16 cellular contexts compared by ENCODE assay signal in genomic region chr3:137511655-137512054, GRCh38.
DNase-seq lines count a peak whose midpoint lies in the region; ATAC-seq, FAIRE-seq and TF ChIP-seq lines count a peak whose summit lies in the region.
"Had no signal": no experiment of that assay in that cellular context is flagged by ENCODE, and none has a peak within 500 bp of the region (broad histone marks: within the 10 kb centered on the region; RNA-seq: fewer than 3 reads in every experiment).

No MANE protein-coding gene starts in this region.

- BruUV-seq in A673 (replicated peaks; lab: Mats Ljungman, UMichigan) (no TSS peak), GM12878 (replicated peaks; lab: Mats Ljungman, UMichigan) (no TSS peak)

- H3K27ac ChIP-seq in A673 (ENCODE audit: low read depth, low read length, poor library complexity, severe bottlenecking) = no peak overlapping the region
- no peak overlapping the region for H3K27ac ChIP-seq in GM12878 (ENCODE audit: control insufficient read depth, insufficient read depth)
- no peak overlapping the region for H3K27ac ChIP-seq in SJCRH30
- H3K27ac ChIP-seq: KMS-11 had no signal

- 50% methylated on average over 1 of the region's 1 CpG for WGBS in GM12878 (ENCODE audit: insufficient coverage, insufficient replicate concordance, low lambda C conversion rate, missing lambda C conversion rate)

- H3K4me2 ChIP-seq in GM12878 (ENCODE audit: control insufficient read depth, insufficient read depth) = no peak overlapping the region
- H3K4me2 ChIP-seq: KMS-11 had no signal

- TF ChIP-seq POLR2A in GM12878 (IDR thresholded peaks at IDR 0.05; ENCODE audit: low read depth, low read length) = no peak

- TF ChIP-seq CTCF in A673 (conservative IDR thresholded peaks at IDR 0.05; ENCODE audit: low read depth, low read length) (no peak), GM06990 (IDR thresholded peaks at IDR 0.05; ENCODE audit: insufficient read depth, low read length, poor library complexity, severe bottlenecking) (peak; percentile 19), LNCaP clone FGC (IDR thresholded peaks at IDR 0.05; ENCODE audit: control insufficient read depth, extremely low read depth, insufficient read depth) (0 out of 2 replicates have a peak, but pooled peaks have one; percentile 1), GM12878 (IDR thresholded peaks at IDR 0.05 in 2 of 3, conservative IDR thresholded peaks at IDR 0.05 in 1 of 3; ENCODE audit: control insufficient read depth in 2 of 3, extremely low read depth in 1 of 3, insufficient read depth in 1 of 3, low read depth in 3 of 3, low read length in 3 of 3) (no peak; a peak in 1 of 6 replicates)

- RAD21 ChIA-PET in GM12878 (lab: Charles Lee; ENCODE audit: unreplicated experiment) = interaction anchor here (1.0 kb wide), 1 partner anchor 388 kb away, joined by 3 read pairs; no protein-coding TSS in a partner anchor

- H3K4me3 ChIP-seq in A673 (ENCODE audit: low read depth, low read length, poor library complexity, severe bottlenecking) (no peak overlapping the region), GM06990 (replicated peaks; ENCODE audit: low read depth, low read length) (no peak overlapping the region), LNCaP clone FGC (ENCODE audit: low read depth, low read length) (no peak overlapping the region), GM12878 (no peak overlapping the region), SJCRH30 (no peak overlapping the region)

- ATAC-seq in GM12878 (no peak), GM21717 (IDR thresholded peaks at IDR 0.05; ENCODE audit: unreplicated experiment) (no peak)
- ATAC-seq: HepG2 had no signal

- intact Hi-C loops in A673 (cut with micrococcal nuclease; ENCODE audit: unreplicated experiment) (no loop called here), GM12878 (cut with micrococcal nuclease; ENCODE audit: unreplicated experiment) (no loop called here)

- no peaks in the 10 kb centered on the region for H3K9me3 ChIP-seq in A673 (ENCODE audit: low read depth, low read length, poor library complexity, severe bottlenecking)
- no peaks in the 10 kb centered on the region; the same call in 2 of the 3 replicates for H3K9me3 ChIP-seq in GM12878 (replicated peaks; ENCODE audit: control insufficient read depth, insufficient read depth, low read length)
- no peaks in the 10 kb centered on the region; the same call in 1 of the 2 replicates for H3K9me3 ChIP-seq in SJCRH30 (replicated peaks)

- H2AFZ ChIP-seq in GM12878 (ENCODE audit: control insufficient read depth, low read depth, low read length) = no peak overlapping the region

- H3K27me3 ChIP-seq in A673 (replicated peaks; ENCODE audit: insufficient read depth, low read depth, low read length, poor library complexity) = peaks cover 8% of the 10 kb centered on the region
- no peaks in the 10 kb centered on the region for H3K27me3 ChIP-seq in GM06990 (replicated peaks; ENCODE audit: control insufficient read depth, insufficient read depth, low read length)
- no peaks in the 10 kb centered on the region for H3K27me3 ChIP-seq in GM12878 (replicated peaks in 1 of 2; ENCODE audit: control insufficient read depth in 2 of 2, insufficient read depth in 2 of 2, low read length in 1 of 2)
- no peaks in the 10 kb centered on the region for H3K27me3 ChIP-seq in SJCRH30

- no peak for FAIRE-seq in GM12878 (lab: Jason Lieb, UNC)
- FAIRE-seq: HepG2, HTR-8/SVneo had no signal

- POLR2A ChIA-PET in A673 (lab: Charles Lee; ENCODE audit: low non-redundant PET) (no interaction called here), GM12878 (lab: Charles Lee) (no interaction called here)

- H3K4me1 ChIP-seq in A673 (ENCODE audit: insufficient read depth, low read length, poor library complexity, severe bottlenecking) (no peaks in the 10 kb centered on the region), GM12878 (ENCODE audit: control insufficient read depth, insufficient read depth, low read length) (no peaks in the 10 kb centered on the region), SJCRH30 (peaks cover 11% of the 10 kb centered on the region; the same call in 1 of the 2 replicates)

- H3K36me3 ChIP-seq in A673 (ENCODE audit: insufficient read depth, low read length, poor library complexity, severe bottlenecking) (no peaks in the 10 kb centered on the region), GM06990 (ENCODE audit: control insufficient read depth, insufficient read depth, low read length) (no peaks in the 10 kb centered on the region), GM12878 (ENCODE audit: control insufficient read depth in 2 of 2, insufficient read depth in 2 of 2, low read length in 1 of 2) (no peaks in the 10 kb centered on the region), SJCRH30 (no peaks in the 10 kb centered on the region)

- H4K20me1 ChIP-seq in GM12878 (ENCODE audit: control insufficient read depth, insufficient read depth) = no peaks in the 10 kb centered on the region

- in situ Hi-C loops in GM12878 (cut with MboI) = no loop called here
- in situ Hi-C loops in G401 (cut with HindIII; ENCODE audit: low sequenced_read_pairs) = no loop called here

- CTCF ChIA-PET in A673 (lab: Charles Lee) (no interaction called here), GM12878 (lab: Yijun Ruan, JAX) (interaction anchor here (0.6 kb wide), 1 partner anchor 82 kb away, joined by 3 read pairs; no protein-coding TSS in a partner anchor)

- no peak overlapping the region for H3K9ac ChIP-seq in GM12878 (ENCODE audit: control insufficient read depth, insufficient read depth, low read length)
- H3K9ac ChIP-seq: KMS-11 had no signal

- no peaks in the 10 kb centered on the region for H3K79me2 ChIP-seq in GM12878 (ENCODE audit: control insufficient read depth, insufficient read depth, low read length)

- SMC1A ChIA-PET in GM12878 (lab: Charles Lee; ENCODE audit: uncharacterized antibody, unreplicated experiment) = no interaction called here

- peak; percentile 28; the same call in 1 of the 2 replicates for TF ChIP-seq RAD21 in GM12878 (IDR thresholded peaks at IDR 0.05; ENCODE audit: insufficient read depth, low read depth, low read length)

- DNase-seq in A673 (ENCODE audit: low spot score) (peak; percentile 2), GM06990 (ENCODE audit: extremely low read depth, insufficient read length) (no peak), LNCaP clone FGC (ENCODE audit: low read depth) (no peak), GM12878 (ENCODE audit: low read depth, low spot score) (no peak), GM03348 (ENCODE audit: low spot score) (no peak), SJCRH30 (no peak), G401 (ENCODE audit: low spot score) (no peak)
- DNase-seq: C1 segment of cervical spinal cord; CD4-positive, alpha-beta memory T cell; GOT3; HCEC 1CT; HFFc6 had no signal

- TF ChIP-seq EP300 in GM12878 (IDR thresholded peaks at IDR 0.05; ENCODE audit: borderline replicate concordance in 1 of 2, control insufficient read depth in 1 of 2, low read depth in 2 of 2, low read length in 2 of 2) = no peak

TF ChIP-seq in GM12878, 131 proteins besides CTCF, POLR2A, EP300 and RAD21:
- TF ChIP-seq SMC3 (IDR thresholded peaks at IDR 0.05; ENCODE audit: borderline replicate concordance, low read length) (0 out of 2 replicates have a peak, but pooled peaks have one; percentile 13), TCF3 (IDR thresholded peaks at IDR 0.05; ENCODE audit: borderline replicate concordance, insufficient read depth, low read depth, low read length) (no peak)

Comparison
In these comparisons a context has a peak if more than half of its experiments do, and no peak if none do; other contexts are left out.
1. CTCF ChIP-seq: peak in GM06990 (single experiment) and LNCaP clone FGC (single experiment); none in A673 (single experiment) and GM12878 (0 of 3).